In genomic region chr12:19166956-19167355, GRCh38 we compare ENCODE assay signal across 26 cellular contexts. TPM values are rescaled to one million over a fixed set of nuclear protein-coding genes. Genes with fewer than 3 reads are reported as not detected.
DNase-seq lines count a peak whose midpoint lies in the region; ATAC-seq, FAIRE-seq and TF ChIP-seq lines count a peak whose summit lies in the region.
"Had no signal": no experiment of that assay in that cellular context is flagged by ENCODE, and none has a peak within 500 bp of the region (broad histone marks: within the 10 kb centered on the region; RNA-seq: fewer than 3 reads in every experiment).

No MANE protein-coding gene starts in this region.

- no peak overlapping the region for H2AFZ ChIP-seq in Karpas-422 (ENCODE audit: low read length)
- H2AFZ ChIP-seq: GM23338, PC-9 had no signal

- intact Hi-C loops in uterus (cut with DNase I; ENCODE audit: low total_unique reads): no loop called here

- ATAC-seq in WTC11 (no peak), GM21529 (IDR thresholded peaks at IDR 0.05; ENCODE audit: unreplicated experiment) (no peak)
- ATAC-seq: A549; CD8-positive, alpha-beta T cell; GM23338; Right ventricle myocardium inferior had no signal

- H4K5ac ChIP-seq in mesendoderm (ENCODE audit: low read length): no peak overlapping the region

- no peak overlapping the region for H3K27ac ChIP-seq in mesendoderm (ENCODE audit: low read depth, low read length)
- H3K27ac ChIP-seq in small intestine (ENCODE audit: low read depth in 1 of 2, low read length in 1 of 2): no peak overlapping the region
- H3K27ac ChIP-seq in uterus: no peak overlapping the region
- no peak overlapping the region for H3K27ac ChIP-seq in Karpas-422 (ENCODE audit: low read length)
- H3K27ac ChIP-seq: A549, C4-2B, PC-9, SJCRH30 had no signal

- peak overlapping the region; percentile 15; the same call in 1 of the 2 replicates for H3K4me3 Mint-ChIP-seq in WTC11
- H3K4me3 Mint-ChIP-seq: B cell; CD8-positive, alpha-beta T cell; GM23338; H9; HFFc6 had no signal

- H3K9ac ChIP-seq in mesendoderm (ENCODE audit: low read length): no peak overlapping the region
- H3K9ac ChIP-seq in Karpas-422 (ENCODE audit: low read length): no peak overlapping the region

- H3K27ac Mint-ChIP-seq in WTC11: 0 out of 2 replicates have a peak overlapping the region, but pooled peaks have one; percentile 34
- H3K27ac Mint-ChIP-seq: B cell; CD8-positive, alpha-beta T cell; GM23338; HFFc6 had no signal

- H3K9me3 Mint-ChIP-seq in WTC11: no peaks in the 10 kb centered on the region
- H3K9me3 Mint-ChIP-seq: CD8-positive, alpha-beta T cell; GM23338; H9; HFFc6 had no signal

- H2BK120ac ChIP-seq in mesendoderm (ENCODE audit: low read depth, low read length): no peak overlapping the region

- no peak overlapping the region for H3K56ac ChIP-seq in mesendoderm (ENCODE audit: low read length)

- no peaks in the 10 kb centered on the region for H3K9me2 ChIP-seq in Karpas-422 (replicated peaks; ENCODE audit: insufficient read depth, low read length)

- peaks cover 22% of the 10 kb centered on the region for H3K79me2 ChIP-seq in mesendoderm (ENCODE audit: control insufficient read depth, insufficient read depth, low read length)
- no peaks in the 10 kb centered on the region for H3K79me2 ChIP-seq in Karpas-422 (ENCODE audit: low read length)

- DNase-seq in HT-29 (ENCODE audit: low spot score) (peak; percentile 2), WTC11 (ENCODE audit: low spot score) (no peak), mesendoderm (peak; percentile 64), small intestine (peak; percentile 12), uterus (no peak), Karpas-422 (no peak)
- DNase-seq: Caco-2; CD8-positive, alpha-beta T cell; DND-41; H9; HFFc6; KBM-7; MG63; NCI-H2029; NCI-H2227 treated with DMSO at 0.1 percent for 48 hours; NCI-H526 treated with DMSO at 0.1 percent for 48 hours; PC-9; SJCRH30 had no signal

- H4K8ac ChIP-seq in mesendoderm (ENCODE audit: low read depth, low read length): no peak overlapping the region

- H2BK15ac ChIP-seq in mesendoderm (replicated peaks; ENCODE audit: low read depth): no peak overlapping the region

- no CpG with 5 or more reads among the region's 2 CpGs for WGBS in mesendoderm (ENCODE audit: extremely low coverage, insufficient coverage, low lambda C conversion rate)
- 6 to 26% (median 25%) methylated on average over 2 of the region's 2 CpGs for WGBS in small intestine, 3 donors

- H2BK5ac ChIP-seq in mesendoderm (ENCODE audit: low read length): no peak overlapping the region

- no peak overlapping the region for H2AK5ac ChIP-seq in mesendoderm (ENCODE audit: low read length)

- H3K36me3 ChIP-seq in mesendoderm (ENCODE audit: control insufficient read depth, insufficient read depth, low read length): no peaks in the 10 kb centered on the region
- H3K36me3 ChIP-seq in small intestine (ENCODE audit: control insufficient read depth in 2 of 2, insufficient read depth in 2 of 2, low read length in 2 of 2): no peaks in the 10 kb centered on the region
- H3K36me3 ChIP-seq in uterus: no peaks in the 10 kb centered on the region
- no peaks in the 10 kb centered on the region for H3K36me3 ChIP-seq in Karpas-422 (ENCODE audit: insufficient read depth, low read length)
- H3K36me3 ChIP-seq: MG63, SJCRH30 had no signal

- H3K79me1 ChIP-seq in mesendoderm (ENCODE audit: low read length): peaks cover 5% of the 10 kb centered on the region

- no peak overlapping the region for H3K4me3 ChIP-seq in mesendoderm (ENCODE audit: low read length)
- H3K4me3 ChIP-seq in small intestine (ENCODE audit: low read depth in 1 of 2, low read length in 2 of 2): no peak overlapping the region
- no peak overlapping the region for H3K4me3 ChIP-seq in uterus
- no peak overlapping the region for H3K4me3 ChIP-seq in Karpas-422 (ENCODE audit: low read length)
- H3K4me3 ChIP-seq: A549, GM23338, MG63, PC-9, SJCRH30 had no signal

- peaks cover 66% of the 10 kb centered on the region for H3K4me1 Mint-ChIP-seq in WTC11
- H3K4me1 Mint-ChIP-seq: B cell had no signal

- H3K23ac ChIP-seq in mesendoderm (ENCODE audit: low read length): no peak overlapping the region

- no peak for TF ChIP-seq POLR2A in uterus (IDR thresholded peaks at IDR 0.05)

- H3K27me3 ChIP-seq in mesendoderm (ENCODE audit: insufficient read depth, low read length, poor library complexity): no peaks in the 10 kb centered on the region
- H3K27me3 ChIP-seq in small intestine (ENCODE audit: control insufficient read depth in 2 of 2, insufficient read depth in 2 of 2, low read length in 2 of 2): no peaks in the 10 kb centered on the region
- H3K27me3 ChIP-seq in uterus: no peaks in the 10 kb centered on the region
- no peaks in the 10 kb centered on the region for H3K27me3 ChIP-seq in Karpas-422 (ENCODE audit: low read length)
- H3K27me3 ChIP-seq: MG63, SJCRH30 had no signal

- no peaks in the 10 kb centered on the region for H3K27me3 Mint-ChIP-seq in WTC11 (ENCODE audit: low read depth)
- H3K27me3 Mint-ChIP-seq: B cell had no signal

- no peaks in the 10 kb centered on the region for H3K36me3 Mint-ChIP-seq in WTC11
- H3K36me3 Mint-ChIP-seq: CD8-positive, alpha-beta T cell had no signal

- POLR2A ChIA-PET in WTC11 (lab: Charles Lee): no interaction called here

- H3K4me1 ChIP-seq in mesendoderm (ENCODE audit: control insufficient read depth, low read depth, low read length): peaks cover 12% of the 10 kb centered on the region
- H3K4me1 ChIP-seq in small intestine (ENCODE audit: control insufficient read depth in 2 of 2, insufficient read depth in 1 of 2, low read depth in 1 of 2, low read length in 1 of 2): peaks cover 2 to 8% of the 10 kb centered on the region in 2 donors
- H3K4me1 ChIP-seq in uterus: no peaks in the 10 kb centered on the region
- no peaks in the 10 kb centered on the region for H3K4me1 ChIP-seq in Karpas-422 (ENCODE audit: low read length)
- H3K4me1 ChIP-seq: SJCRH30 had no signal

- H3K4me2 ChIP-seq in mesendoderm (ENCODE audit: low read length) (no peak overlapping the region), Karpas-422 (ENCODE audit: low read depth, low read length, poor library complexity, severe bottlenecking) (no peak overlapping the region)
- H3K4me2 ChIP-seq: A549, GM23338, PC-9 had no signal

- TF ChIP-seq CTCF in WTC11 (IDR thresholded peaks at IDR 0.05) (no peak), uterus (IDR thresholded peaks at IDR 0.05) (no peak)

- H4K20me1 ChIP-seq in Karpas-422 (ENCODE audit: insufficient read depth, low read depth, low read length): no peaks in the 10 kb centered on the region

- CTCF ChIA-PET in WTC11 (lab: Charles Lee): no interaction called here

- no peak overlapping the region for H3K4ac ChIP-seq in mesendoderm (ENCODE audit: low read depth, low read length)

- H3K9me3 ChIP-seq in small intestine (ENCODE audit: control insufficient read depth, low read depth) (no peaks in the 10 kb centered on the region), uterus (no peaks in the 10 kb centered on the region), Karpas-422 (ENCODE audit: low read length) (no peaks in the 10 kb centered on the region)
- H3K9me3 ChIP-seq: A549, Caco-2, MG63, SJCRH30 had no signal

- FAIRE-seq in small intestine (lab: Jason Lieb, UNC): no peak
- FAIRE-seq: GM12892, GM19239 had no signal

- no peak overlapping the region for H3K18ac ChIP-seq in mesendoderm (ENCODE audit: low read length)

TF ChIP-seq in WTC11, 78 proteins besides CTCF, POLR2A, EP300 and RAD21 (continues in another document):
- TF ChIP-seq KAT7 (CRISPR knock-in tag; IDR thresholded peaks at IDR 0.05; ENCODE audit: borderline replicate concordance) (no peak), TCF7 (CRISPR knock-in tag; IDR thresholded peaks at IDR 0.05; ENCODE audit: low read depth) (no peak), NFATC4 (CRISPR knock-in tag; IDR thresholded peaks at IDR 0.05) (no peak), CREM (CRISPR knock-in tag; IDR thresholded peaks at IDR 0.05) (no peak), GRHL2 (CRISPR knock-in tag; IDR thresholded peaks at IDR 0.05; ENCODE audit: insufficient replicate concordance, severe bottlenecking) (no peak), ATF1 (CRISPR knock-in tag; IDR thresholded peaks at IDR 0.05) (no peak), IRF1 (CRISPR knock-in tag; IDR thresholded peaks at IDR 0.05) (no peak), TEAD1 (CRISPR knock-in tag; IDR thresholded peaks at IDR 0.05) (no peak), ZNF263 (CRISPR knock-in tag; IDR thresholded peaks at IDR 0.05; ENCODE audit: low read depth) (no peak)
- TF ChIP-seq, protein P1, sequence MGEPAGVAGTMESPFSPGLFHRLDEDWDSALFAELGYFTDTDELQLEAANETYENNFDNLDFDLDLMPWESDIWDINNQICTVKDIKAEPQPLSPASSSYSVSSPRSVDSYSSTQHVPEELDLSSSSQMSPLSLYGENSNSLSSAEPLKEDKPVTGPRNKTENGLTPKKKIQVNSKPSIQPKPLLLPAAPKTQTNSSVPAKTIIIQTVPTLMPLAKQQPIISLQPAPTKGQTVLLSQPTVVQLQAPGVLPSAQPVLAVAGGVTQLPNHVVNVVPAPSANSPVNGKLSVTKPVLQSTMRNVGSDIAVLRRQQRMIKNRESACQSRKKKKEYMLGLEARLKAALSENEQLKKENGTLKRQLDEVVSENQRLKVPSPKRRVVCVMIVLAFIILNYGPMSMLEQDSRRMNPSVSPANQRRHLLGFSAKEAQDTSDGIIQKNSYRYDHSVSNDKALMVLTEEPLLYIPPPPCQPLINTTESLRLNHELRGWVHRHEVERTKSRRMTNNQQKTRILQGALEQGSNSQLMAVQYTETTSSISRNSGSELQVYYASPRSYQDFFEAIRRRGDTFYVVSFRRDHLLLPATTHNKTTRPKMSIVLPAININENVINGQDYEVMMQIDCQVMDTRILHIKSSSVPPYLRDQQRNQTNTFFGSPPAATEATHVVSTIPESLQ (CRISPR knock-in tag; IDR thresholded peaks at IDR 0.05): no peak

RNA-seq across cellular contexts. Expression of gene PLEKHA5, which starts 37.4 kb away (rescaled TPM):
- 15.8 and 19.9 TPM in 2 replicates for total RNA-seq in HT-29 (2014; rRNA removed; shearing (Covaris generic))
- total RNA-seq in WTC11 (2021) (53.4 to 61.1 TPM (median 57.1 TPM) in 3 replicates), uterus (100 to 1,000 TPM in 1 of 4 donors, 10 to 100 TPM in 3; 12.6 to 195 (median 49.6) TPM)
- polyA plus RNA-seq in mesendoderm (2013, experiment 1 of 2): 35.6 TPM
- polyA plus RNA-seq in mesendoderm (2013, experiment 2 of 2): 34.8 TPM
- polyA plus RNA-seq in small intestine: 10 to 100 TPM; 13.2 to 23.7 (median 15.4) TPM
- 130 and 189 TPM in 2 replicates for total RNA-seq in Karpas-422 (2014; rRNA removed; shearing (Covaris generic); ENCODE audit: low replicate concordance)

Comparison
In these comparisons a context has a peak if more than half of its experiments do, and no peak if none do; other contexts are left out.
1. DNase-seq: peak in HT-29 (single experiment), mesendoderm (single experiment) and small intestine (single experiment); none in WTC11 (single experiment), uterus (0 of 2) and Karpas-422 (single experiment).